Comparison of ENCODE assay signal across 13 cellular contexts in genomic region chr9:133725886-133726285, GRCh38.
"Had no signal": no experiment of that assay in that cellular context is flagged by ENCODE, and none has a peak within 500 bp of the region (broad histone marks: within the 10 kb centered on the region; RNA-seq: fewer than 3 reads in every experiment).

No MANE protein-coding gene starts in this region.

- H3K4me3 Mint-ChIP-seq: activated CD8-positive, alpha-beta T cell treated with anti-CD3 and anti-CD28 coated beads, Interleukin-2, amount 10 ng/mL, durations not matched to agents 7 days and 5 days; naive thymus-derived CD8-positive, alpha-beta T cell; neural crest cell had no signal

- H3K27ac Mint-ChIP-seq: activated CD8-positive, alpha-beta T cell treated with anti-CD3 and anti-CD28 coated beads, Interleukin-2, amount 10 ng/mL, durations not matched to agents 7 days and 5 days had no signal

- H3K9me3 Mint-ChIP-seq: activated CD4-positive, alpha-beta T cell treated with anti-CD3 and anti-CD28 coated beads, Interleukin-2, amount 10 ng/mL, durations not matched to agents 7 days and 5 days; effector memory CD8-positive, alpha-beta T cell had no signal

- H3K27me3 ChIP-seq: brain microvascular endothelial cell, hepatocyte, upper lobe of right lung had no signal

- ATAC-seq: gastrocnemius medialis had no signal

- H3K79me2 ChIP-seq: hepatocyte had no signal

- H3K36me3 Mint-ChIP-seq: naive thymus-derived CD8-positive, alpha-beta T cell had no signal

- H3K36me3 ChIP-seq: brain microvascular endothelial cell, gastrocnemius medialis, thoracic aorta, upper lobe of right lung had no signal

- H3K4me1 ChIP-seq: gastrocnemius medialis, upper lobe of right lung had no signal

- DNase-seq: activated gamma-delta T cell, cortex of kidney, upper lobe of right lung had no signal

- H3K27ac ChIP-seq: brain microvascular endothelial cell, gastrocnemius medialis, hepatocyte, SK-N-MC, thoracic aorta, upper lobe of right lung had no signal

- H2AFZ ChIP-seq: hepatocyte had no signal

- H3K4me2 ChIP-seq: hepatocyte had no signal

- H3K4me3 ChIP-seq: gastrocnemius medialis, hepatocyte, SK-N-MC, thoracic aorta, upper lobe of right lung had no signal

- H3K9me3 ChIP-seq: gastrocnemius medialis, thoracic aorta, upper lobe of right lung had no signal
